In the genomic region with DNA sequence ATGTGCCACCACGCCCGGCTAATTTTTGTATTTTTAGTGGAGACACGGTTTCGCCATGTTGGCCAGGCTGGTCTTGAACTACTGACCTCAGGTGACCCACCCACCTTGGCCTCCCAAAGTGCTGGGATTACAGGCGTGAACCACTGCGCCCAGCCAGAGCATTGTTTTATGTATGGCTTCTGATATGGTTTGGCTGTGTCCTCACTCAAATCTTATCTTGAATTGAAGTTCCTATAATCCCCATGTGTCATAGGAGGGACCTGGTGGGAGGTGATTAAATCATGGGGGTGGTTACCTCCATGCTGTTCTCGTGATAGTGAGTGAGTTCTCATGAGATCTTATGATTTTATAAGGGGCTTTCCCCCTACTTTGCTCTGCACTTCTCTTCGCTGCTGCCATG, we compare ENCODE assay signal across 5 cellular contexts. TPM values are rescaled to one million over a fixed set of nuclear protein-coding genes. Genes with fewer than 3 reads are reported as not detected.
DNase-seq lines count a peak whose midpoint lies in the region; ATAC-seq and TF ChIP-seq lines count a peak whose summit lies in the region.
"Not testable (repeated sequence)": the region's sequence is repeated elsewhere in the genome, so short reads cannot be mapped to it uniquely, and the experiment has no call there.

No MANE protein-coding gene starts in this region.

- CTCF ChIA-PET in HEK293 (lab: Yijun Ruan, JAX) = interaction anchor here (1.3 kb wide), 1 partner anchor 26 kb away, joined by 3 read pairs; no protein-coding TSS in a partner anchor

- H3K27ac ChIP-seq in HEK293 (ENCODE audit: extremely low read depth, low read depth, low read length); mesendoderm (ENCODE audit: low read depth, low read length); thoracic aorta: not testable (repeated sequence)
- H3K27ac ChIP-seq in ascending aorta (peak overlapping the region; percentile 42 to 49), thyroid gland (peak overlapping the region; percentile 79 to 94 (median 86))

- H3K79me2 ChIP-seq in mesendoderm (ENCODE audit: control insufficient read depth, insufficient read depth, low read length) = not testable (repeated sequence)

- ATAC-seq in thoracic aorta (ENCODE audit: insufficient number of reproducible peaks, low FRiP score, low read depth) = not testable (repeated sequence)

- H2BK5ac ChIP-seq in mesendoderm (ENCODE audit: low read length) = not testable (repeated sequence)

- not testable (repeated sequence) for DNase-seq in ascending aorta (ENCODE audit: low spot score in 2 of 2); thoracic aorta (ENCODE audit: low spot score)
- peak; percentile 76 for DNase-seq in mesendoderm
- DNase-seq in thyroid gland = peak in 1 of 2 donors; percentile 14

- intact Hi-C loops in ascending aorta (cut with DNase I); thyroid gland (cut with DNase I): not testable (repeated sequence)

- not testable (repeated sequence) for H3K4me1 ChIP-seq in HEK293 (ENCODE audit: control insufficient read depth, insufficient read depth, low read length); ascending aorta; mesendoderm (ENCODE audit: control insufficient read depth, low read depth, low read length)
- H3K4me1 ChIP-seq in thoracic aorta (ENCODE audit: control insufficient read depth in 1 of 2, low read depth in 2 of 2) (peaks cover 5 to 16% of the 10 kb centered on the region in 2 donors), thyroid gland (peaks cover 10 to 18% of the 10 kb centered on the region in 2 donors)

- H3K36me3 ChIP-seq in HEK293 (ENCODE audit: control insufficient read depth in 2 of 2, insufficient read depth in 1 of 2, low read length in 2 of 2); ascending aorta; mesendoderm (ENCODE audit: control insufficient read depth, insufficient read depth, low read length); thoracic aorta; thyroid gland: not testable (repeated sequence)

- not testable (repeated sequence) for H3K18ac ChIP-seq in mesendoderm (ENCODE audit: low read length)

- H3K4me2 ChIP-seq in mesendoderm (ENCODE audit: low read length) = not testable (repeated sequence)

- not testable (repeated sequence) for H4K8ac ChIP-seq in mesendoderm (ENCODE audit: low read depth, low read length)

- H4K5ac ChIP-seq in mesendoderm (ENCODE audit: low read length) = not testable (repeated sequence)

- not testable (repeated sequence) for H3K23ac ChIP-seq in mesendoderm (ENCODE audit: low read length)

- H3K27me3 ChIP-seq in ascending aorta; mesendoderm (ENCODE audit: insufficient read depth, low read length, poor library complexity); thoracic aorta (replicated peaks; ENCODE audit: insufficient read depth); thyroid gland: not testable (repeated sequence)

- no CpG with 5 or more reads among the region's 8 CpGs for WGBS in mesendoderm (ENCODE audit: extremely low coverage, insufficient coverage, low lambda C conversion rate)
- 63 to 77% methylated on average over 8 of the region's 8 CpGs for WGBS in thyroid gland, 2 donors

- TF ChIP-seq CTCF in HEK293 (tag by site-specific recombination; IDR thresholded peaks at IDR 0.05); ascending aorta (IDR thresholded peaks at IDR 0.05); thoracic aorta (IDR thresholded peaks at IDR 0.05); thyroid gland (IDR thresholded peaks at IDR 0.05): not testable (repeated sequence)

- H2AK5ac ChIP-seq in mesendoderm (ENCODE audit: low read length) = not testable (repeated sequence)

- not testable (repeated sequence) for H3K4me3 ChIP-seq in HEK293 (ENCODE audit: low read depth, low read length); mesendoderm (ENCODE audit: low read length); thyroid gland (replicated peaks in 1 of 3)
- peak overlapping the region in 1 of 2 donors; percentile 44 for H3K4me3 ChIP-seq in ascending aorta
- peak overlapping the region; percentile 54 for H3K4me3 ChIP-seq in thoracic aorta

- not testable (repeated sequence) for H3K9ac ChIP-seq in mesendoderm (ENCODE audit: low read length)

- POLR2A ChIA-PET in HEK293 (lab: Yijun Ruan, JAX) = not testable (repeated sequence)

- not testable (repeated sequence) for H3K56ac ChIP-seq in mesendoderm (ENCODE audit: low read length)

- H2BK120ac ChIP-seq in mesendoderm (ENCODE audit: low read depth, low read length) = not testable (repeated sequence)

- TF ChIP-seq POLR2A in thyroid gland (IDR thresholded peaks at IDR 0.05) = not testable (repeated sequence)

- not testable (repeated sequence) for H3K4ac ChIP-seq in mesendoderm (ENCODE audit: low read depth, low read length)

- not testable (repeated sequence) for H2BK15ac ChIP-seq in mesendoderm (replicated peaks; ENCODE audit: low read depth)

- not testable (repeated sequence) for H3K79me1 ChIP-seq in mesendoderm (ENCODE audit: low read length)

- H3K9me3 ChIP-seq in HEK293 (ENCODE audit: control insufficient read depth, insufficient read depth, low read depth, low read length); ascending aorta; thoracic aorta; thyroid gland: not testable (repeated sequence)

TF ChIP-seq in HEK293, 187 proteins besides CTCF, POLR2A, EP300 and RAD21:
- peak; percentile 34; the same call in 1 of the 2 replicates for TF ChIP-seq MZF1 (tag by site-specific recombination; IDR thresholded peaks at IDR 0.05; ENCODE audit: borderline replicate concordance)
TF ChIP-seq in HEK293: peak in this region for 1; not testable (repeated sequence) for 186.

RNA-seq across cellular contexts. Expression of gene ST6GALNAC3, which starts 22.5 kb away (rescaled TPM):
- total RNA-seq in ascending aorta (34.5 TPM), thoracic aorta (1 to 10 TPM; 1.4 to 9.5 TPM), thyroid gland (10 to 100 TPM; 17.4 to 35.6 (median 31.6) TPM)
- polyA plus RNA-seq in mesendoderm (2013, experiment 1 of 2) = 4.6 TPM
- polyA plus RNA-seq in mesendoderm (2013, experiment 2 of 2) = 4.5 TPM
